Comparison of ENCODE assay signal across 8 cellular contexts in genomic region chrX:132023896-132024386, GRCh38. TPM values are rescaled to one million over a fixed set of nuclear protein-coding genes. Genes with fewer than 3 reads are reported as not detected.
DNase-seq lines count a peak whose midpoint lies in the region; ATAC-seq and TF ChIP-seq lines count a peak whose summit lies in the region.

No MANE protein-coding gene starts in this region.

- peak overlapping the region; percentile 55 for H3K4me2 ChIP-seq in BLaER1

- H3K4me3 ChIP-seq in BLaER1 = peak overlapping the region; percentile 87
- H3K4me3 ChIP-seq in lung = peak overlapping the region; percentile 20

- H3K27ac Mint-ChIP-seq in WTC11 = peak overlapping the region; percentile 94

- H3K4me1 ChIP-seq in BLaER1 (peaks cover 23% of the 10 kb centered on the region), lung (ENCODE audit: control insufficient read depth in 2 of 2, insufficient read depth in 2 of 2, low read length in 2 of 2) (no peaks in the 10 kb centered on the region)

- peak; percentile 50 for ATAC-seq in GM19452 (IDR thresholded peaks at IDR 0.05; ENCODE audit: unreplicated experiment)
- ATAC-seq in HG03469 (IDR thresholded peaks at IDR 0.05; ENCODE audit: unreplicated experiment) = peak; percentile 43
- peak; percentile 46 for ATAC-seq in WTC11
- ATAC-seq in lung (ENCODE audit: insufficient read depth, low FRiP score) = peak; percentile 23

- H3K9me3 Mint-ChIP-seq in WTC11 = no peaks in the 10 kb centered on the region

- H4K20me1 ChIP-seq in BLaER1 = peaks cover 41% of the 10 kb centered on the region

- DNase-seq in WTC11 (ENCODE audit: low spot score) (peak; percentile 31), cerebellum (ENCODE audit: low spot score) (peak; percentile 20), lung (ENCODE audit: low spot score) (peak; percentile 31), cerebellar nuclear complex (lab: John Stamatoyannopoulos, UW) (no peak)
- DNase-seq in stimulated activated CD8-positive, alpha-beta memory T cell treated with anti-CD3 and anti-CD28 coated beads, Interleukin-7, amount 100 ng/mL, for 24 hours (ENCODE audit: low read depth) = peak; percentile 26

- H3K36me3 ChIP-seq in BLaER1 (no peaks in the 10 kb centered on the region), lung (ENCODE audit: control insufficient read depth in 2 of 2, insufficient read depth in 2 of 2, low read length in 2 of 2) (no peaks in the 10 kb centered on the region)

- 3 to 21% methylated on average over 10 to 16 of the region's 16 CpGs for WGBS in lung, 2 donors

- H3K27me3 ChIP-seq in BLaER1 (peaks cover 95% of the 10 kb centered on the region), lung (ENCODE audit: control insufficient read depth, insufficient read depth) (peaks cover 17% of the 10 kb centered on the region)

- H3K27me3 Mint-ChIP-seq in WTC11 (ENCODE audit: low read depth) = peaks cover 8% of the 10 kb centered on the region; the same call in 1 of the 2 replicates

- peak overlapping the region; percentile 91 for H3K27ac ChIP-seq in BLaER1
- peak overlapping the region in 1 of 2 donors; percentile 75 for H3K27ac ChIP-seq in lung (ENCODE audit: low read depth in 1 of 2, low read length in 1 of 2)

- H3K9me3 ChIP-seq in BLaER1 (peaks cover 9% of the 10 kb centered on the region; the same call in 1 of the 2 replicates), lung (ENCODE audit: control insufficient read depth in 2 of 2, insufficient read depth in 1 of 2, low read length in 1 of 2) (peaks cover 0 to 6% of the 10 kb centered on the region in 2 donors)

- peaks cover 43% of the 10 kb centered on the region for H3K4me1 Mint-ChIP-seq in WTC11

- H3K36me3 Mint-ChIP-seq in WTC11 = no peaks in the 10 kb centered on the region

- no peak for TF ChIP-seq CTCF in WTC11 (IDR thresholded peaks at IDR 0.05)
- TF ChIP-seq CTCF in lung (IDR thresholded peaks at IDR 0.05; ENCODE audit: control extremely low read depth, extremely low read depth) = no peak

- CTCF ChIA-PET in WTC11 (lab: Charles Lee) = no interaction called here

- POLR2A ChIA-PET in WTC11 (lab: Charles Lee) = interaction anchor here (0.6 kb wide), 1 partner anchor 9 kb away, joined by 3 read pairs; no protein-coding TSS in a partner anchor

- peak overlapping the region; percentile 90 for H3K4me3 Mint-ChIP-seq in WTC11

- H3K9ac ChIP-seq in BLaER1 = peak overlapping the region; percentile 87

TF ChIP-seq in WTC11, 78 proteins besides CTCF, POLR2A, EP300 and RAD21:
- TF ChIP-seq MAX (CRISPR knock-in tag; IDR thresholded peaks at IDR 0.05) (0 out of 2 replicates have a peak, but pooled peaks have one; percentile 2), ZBTB21 (CRISPR knock-in tag; IDR thresholded peaks at IDR 0.05; ENCODE audit: borderline replicate concordance) (no peak), ZNF281 (CRISPR knock-in tag; IDR thresholded peaks at IDR 0.05) (0 out of 2 replicates have a peak, but pooled peaks have one; percentile 19), FOXP1 (CRISPR knock-in tag; IDR thresholded peaks at IDR 0.05; ENCODE audit: borderline replicate concordance) (no peak), ERG (CRISPR knock-in tag; IDR thresholded peaks at IDR 0.05) (no peak), ZNF532 (CRISPR knock-in tag; IDR thresholded peaks at IDR 0.05; ENCODE audit: borderline replicate concordance) (no peak)

RNA-seq across cellular contexts. Expression of gene STK26, which starts 0.8 kb away (rescaled TPM):
- total RNA-seq in WTC11 (2021) = 75.4 to 78.8 TPM (median 77.6 TPM) in 3 replicates
- total RNA-seq in cerebellum = 2.5 TPM
- 10 to 100 TPM; 11.2 to 16.4 TPM for total RNA-seq in lung
- 10 to 100 TPM in 1 of 2 donors, 1 to 10 TPM in 1; 9.1 to 10.9 TPM for polyA plus RNA-seq in lung

Comparison
In these comparisons a context has a peak if more than half of its experiments do, and no peak if none do; other contexts are left out.
1. DNase-seq: peak in WTC11 (single experiment), cerebellum (single experiment), lung (single experiment) and stimulated activated CD8-positive, alpha-beta memory T cell treated with anti-CD3 and anti-CD28 coated beads, Interleukin-7, amount 100 ng/mL, for 24 hours (single experiment); none in cerebellar nuclear complex (0 of 2).
2. Peak in every context shown above with its lines, with median percentiles within 50 percentile points of each other: ATAC-seq.